Comparison of ENCODE assay signal across 11 cellular contexts in the genomic region with DNA sequence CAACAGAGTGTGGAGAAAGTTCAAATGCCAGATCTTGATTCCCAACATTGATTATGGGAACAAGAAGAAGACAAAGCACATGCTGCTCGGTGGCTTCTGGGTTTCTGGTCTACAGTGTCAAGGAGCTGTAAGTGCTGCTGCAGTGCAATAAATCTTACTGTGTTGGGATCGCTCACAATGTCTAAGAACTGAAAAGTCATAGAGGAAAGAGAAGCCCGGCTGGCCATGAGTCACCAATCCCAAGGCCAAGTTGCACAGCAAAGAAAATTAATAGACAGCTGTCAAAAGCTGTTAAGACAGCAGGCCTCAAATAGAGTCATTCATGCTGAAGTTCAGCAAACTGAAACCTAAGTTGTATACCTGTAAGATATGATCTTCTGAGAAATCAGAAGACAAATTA. TPM values are rescaled to one million over a fixed set of nuclear protein-coding genes. Genes with fewer than 3 reads are reported as not detected.
DNase-seq lines count a peak whose midpoint lies in the region; TF ChIP-seq lines count a peak whose summit lies in the region.
"Had no signal": no experiment of that assay in that cellular context is flagged by ENCODE, and none has a peak within 500 bp of the region (broad histone marks: within the 10 kb centered on the region; RNA-seq: fewer than 3 reads in every experiment).

No MANE protein-coding gene starts in this region.

- H3K79me2 ChIP-seq in SK-N-SH (ENCODE audit: insufficient read depth) = no peaks in the 10 kb centered on the region

- H2AFZ ChIP-seq in SK-N-SH (ENCODE audit: low read depth) = no peak overlapping the region

- no peaks in the 10 kb centered on the region for H3K36me3 Mint-ChIP-seq in activated naive CD4-positive, alpha-beta T cell treated with anti-CD3 and anti-CD28 coated beads for 36 hours (ENCODE audit: low read depth)
- H3K36me3 Mint-ChIP-seq in activated naive CD4-positive, alpha-beta T cell treated with anti-CD3 and anti-CD28 coated beads, Interleukin-2, amount 10 ng/mL, durations not matched to agents 7 days and 5 days = no peaks in the 10 kb centered on the region
- no peaks in the 10 kb centered on the region for H3K36me3 Mint-ChIP-seq in type B pancreatic cell

- H3K4me1 ChIP-seq in SK-N-SH (ENCODE audit: control insufficient read depth in 1 of 2, insufficient read depth in 2 of 2, low read depth in 1 of 2, low read length in 1 of 2) = no peaks in the 10 kb centered on the region

- H3K27ac Mint-ChIP-seq in activated naive CD4-positive, alpha-beta T cell treated with anti-CD3 and anti-CD28 coated beads for 36 hours = no peak overlapping the region
- no peak overlapping the region for H3K27ac Mint-ChIP-seq in activated naive CD4-positive, alpha-beta T cell treated with anti-CD3 and anti-CD28 coated beads, Interleukin-2, amount 10 ng/mL, durations not matched to agents 7 days and 5 days
- peak overlapping the region; percentile 69 for H3K27ac Mint-ChIP-seq in type B pancreatic cell

- intact Hi-C loops in activated naive CD4-positive, alpha-beta T cell treated with anti-CD3 and anti-CD28 coated beads for 36 hours (cut with micrococcal nuclease) = no loop called here

- H3K27me3 ChIP-seq in SK-N-SH (ENCODE audit: insufficient read depth) = no peaks in the 10 kb centered on the region

- H4K20me1 ChIP-seq in SK-N-SH (ENCODE audit: insufficient read depth) = no peaks in the 10 kb centered on the region

- H3K4me1 Mint-ChIP-seq in activated naive CD4-positive, alpha-beta T cell treated with anti-CD3 and anti-CD28 coated beads for 36 hours (ENCODE audit: low read depth) = no peaks in the 10 kb centered on the region
- no peaks in the 10 kb centered on the region for H3K4me1 Mint-ChIP-seq in activated naive CD4-positive, alpha-beta T cell treated with anti-CD3 and anti-CD28 coated beads, Interleukin-2, amount 10 ng/mL, durations not matched to agents 7 days and 5 days
- H3K4me1 Mint-ChIP-seq in type B pancreatic cell (ENCODE audit: unreplicated experiment) = peaks cover 5% of the 10 kb centered on the region

- no peaks in the 10 kb centered on the region for H3K9me2 ChIP-seq in SK-N-SH

- H3F3A ChIP-seq in SK-N-SH (replicated peaks; ENCODE audit: insufficient read depth) = no peaks in the 10 kb centered on the region

- no peaks in the 10 kb centered on the region for H3K9me3 ChIP-seq in SK-N-SH

- WGBS in SK-N-SH (ENCODE audit: low lambda C conversion rate) = 44% methylated on average over 3 of the region's 3 CpGs

- H3K4me2 ChIP-seq in SK-N-SH = no peak overlapping the region

- H3K9me3 Mint-ChIP-seq in activated naive CD4-positive, alpha-beta T cell treated with anti-CD3 and anti-CD28 coated beads for 36 hours = no peaks in the 10 kb centered on the region
- no peaks in the 10 kb centered on the region for H3K9me3 Mint-ChIP-seq in activated naive CD4-positive, alpha-beta T cell treated with anti-CD3 and anti-CD28 coated beads, Interleukin-2, amount 10 ng/mL, durations not matched to agents 7 days and 5 days
- no peaks in the 10 kb centered on the region for H3K9me3 Mint-ChIP-seq in type B pancreatic cell

- H3K27ac ChIP-seq in SK-N-SH (ENCODE audit: low read depth in 2 of 2, low read length in 1 of 2) = no peak overlapping the region

- H3K4me3 ChIP-seq in SK-N-SH (ENCODE audit: low read depth in 2 of 2, low read length in 1 of 2) (no peak overlapping the region), foreskin fibroblast (ENCODE audit: low read depth in 1 of 2, low read length in 2 of 2) (no peak overlapping the region)

- H3K9ac ChIP-seq in SK-N-SH = no peak overlapping the region

- no peak for TF ChIP-seq EP300 in SK-N-SH (IDR thresholded peaks at IDR 0.05; ENCODE audit: borderline replicate concordance in 1 of 2, low read depth in 1 of 2, low read length in 1 of 2)

- no peaks in the 10 kb centered on the region for H3K27me3 Mint-ChIP-seq in activated naive CD4-positive, alpha-beta T cell treated with anti-CD3 and anti-CD28 coated beads for 36 hours (ENCODE audit: low read depth)
- no peaks in the 10 kb centered on the region for H3K27me3 Mint-ChIP-seq in activated naive CD4-positive, alpha-beta T cell treated with anti-CD3 and anti-CD28 coated beads, Interleukin-2, amount 10 ng/mL, durations not matched to agents 7 days and 5 days
- no peaks in the 10 kb centered on the region for H3K27me3 Mint-ChIP-seq in type B pancreatic cell

- CTCF ChIA-PET in activated naive CD4-positive, alpha-beta T cell treated with anti-CD3 and anti-CD28 coated beads for 36 hours (lab: Charles Lee) = no interaction called here
- CTCF ChIA-PET in activated naive CD4-positive, alpha-beta T cell treated with anti-CD3 and anti-CD28 coated beads, Interleukin-2, amount 10 ng/mL, durations not matched to agents 7 days and 5 days (lab: Charles Lee) = no interaction called here
- CTCF ChIA-PET in SK-N-SH (lab: Yijun Ruan, JAX) = interaction anchor here (0.6 kb wide), 1 partner anchor 87 kb away, joined by 3 read pairs; no protein-coding TSS in a partner anchor

- H3K4me3 Mint-ChIP-seq in activated naive CD4-positive, alpha-beta T cell treated with anti-CD3 and anti-CD28 coated beads for 36 hours = no peak overlapping the region
- H3K4me3 Mint-ChIP-seq in activated naive CD4-positive, alpha-beta T cell treated with anti-CD3 and anti-CD28 coated beads, Interleukin-2, amount 10 ng/mL, durations not matched to agents 7 days and 5 days = no peak overlapping the region
- peak overlapping the region; percentile 17 for H3K4me3 Mint-ChIP-seq in type B pancreatic cell

- H3K36me3 ChIP-seq in SK-N-SH (replicated peaks in 1 of 2; ENCODE audit: control insufficient read depth in 1 of 2, insufficient read depth in 2 of 2, low read length in 1 of 2) = no peaks in the 10 kb centered on the region

- TF ChIP-seq CTCF in SK-N-SH (IDR thresholded peaks at IDR 0.05) (no peak), foreskin fibroblast (IDR thresholded peaks at IDR 0.05; ENCODE audit: low read depth, low read length) (no peak), type B pancreatic cell (conservative IDR thresholded peaks at IDR 0.05) (no peak)

- peak; percentile 10 for DNase-seq in activated naive CD4-positive, alpha-beta T cell treated with anti-CD3 and anti-CD28 coated beads for 36 hours
- DNase-seq in activated naive CD4-positive, alpha-beta T cell treated with anti-CD3 and anti-CD28 coated beads, Interleukin-2, amount 10 ng/mL, durations not matched to agents 7 days and 5 days = no peak
- DNase-seq in SK-N-SH (no peak), foreskin fibroblast (peak; percentile 3 to 19), type B pancreatic cell (ENCODE audit: extremely low spot score, unreplicated experiment) (no peak), DMS53 (lab: John Stamatoyannopoulos, UW) (no peak), NCI-H2227 treated with DMSO at 0.1 percent for 48 hours (lab: John Stamatoyannopoulos, UW) (no peak), T1000 (lab: John Stamatoyannopoulos, UW) (no peak)
- DNase-seq: activated CD4-positive, CD25-positive, alpha-beta regulatory T cell treated with anti-CD3 and anti-CD28 coated beads, Interleukin-2, amount 50 U/mL, for 72 hours; caudate nucleus; NCI-H748 treated with DMSO at 0.1 percent for 48 hours had no signal

- POLR2A ChIA-PET in SK-N-SH (lab: Yijun Ruan, JAX) = no interaction called here

- no peak for TF ChIP-seq RAD21 in SK-N-SH (IDR thresholded peaks at IDR 0.05; ENCODE audit: low read length)

TF ChIP-seq in SK-N-SH, 30 proteins besides CTCF, POLR2A, EP300 and RAD21:
- TF ChIP-seq, protein P1, sequence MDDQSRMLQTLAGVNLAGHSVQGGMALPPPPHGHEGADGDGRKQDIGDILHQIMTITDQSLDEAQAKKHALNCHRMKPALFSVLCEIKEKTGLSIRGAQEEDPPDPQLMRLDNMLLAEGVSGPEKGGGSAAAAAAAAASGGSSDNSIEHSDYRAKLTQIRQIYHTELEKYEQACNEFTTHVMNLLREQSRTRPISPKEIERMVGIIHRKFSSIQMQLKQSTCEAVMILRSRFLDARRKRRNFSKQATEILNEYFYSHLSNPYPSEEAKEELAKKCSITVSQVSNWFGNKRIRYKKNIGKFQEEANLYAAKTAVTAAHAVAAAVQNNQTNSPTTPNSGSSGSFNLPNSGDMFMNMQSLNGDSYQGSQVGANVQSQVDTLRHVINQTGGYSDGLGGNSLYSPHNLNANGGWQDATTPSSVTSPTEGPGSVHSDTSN (IDR thresholded peaks at IDR 0.05) = peak; percentile 86
- TF ChIP-seq FOSL2 (IDR thresholded peaks at IDR 0.05; ENCODE audit: borderline replicate concordance, low read depth) (peak; percentile 39; the same call in 1 of the 2 replicates), CHD2 (IDR thresholded peaks at IDR 0.05; ENCODE audit: low read length, partially characterized antibody) (no peak)

RNA-seq across cellular contexts. Expression of a gene that starts 33.2 kb away (rescaled TPM):
- total RNA-seq in activated naive CD4-positive, alpha-beta T cell treated with anti-CD3 and anti-CD28 coated beads for 36 hours = 10 to 100 TPM; 37.7 to 41.6 TPM
- 21.6 and 29.3 TPM in 2 replicates for polyA plus RNA-seq in SK-N-SH (2012; rRNA removed)
- polyA plus RNA-seq in SK-N-SH (2012; cell fraction: cytosol; rRNA removed) = 24.5 and 24.8 TPM in 2 replicates
- polyA plus RNA-seq in SK-N-SH (2012; cell fraction: nucleus; rRNA removed) = 37.1 and 56.4 TPM in 2 replicates
- 72.4 and 86.3 TPM in 2 replicates for total RNA-seq in type B pancreatic cell (ENCODE audit: low replicate concordance)

Comparison
In these comparisons a context has a peak if more than half of its experiments do, and no peak if none do; other contexts are left out.
1. DNase-seq: peak in activated naive CD4-positive, alpha-beta T cell treated with anti-CD3 and anti-CD28 coated beads for 36 hours (single experiment) and foreskin fibroblast (2 of 2); none in activated naive CD4-positive, alpha-beta T cell treated with anti-CD3 and anti-CD28 coated beads, Interleukin-2, amount 10 ng/mL, durations not matched to agents 7 days and 5 days (single experiment), SK-N-SH (single experiment), type B pancreatic cell (single experiment), DMS53 (single experiment), NCI-H2227 treated with DMSO at 0.1 percent for 48 hours (single experiment) and T1000 (single experiment).